In genomic region chr1:109502368-109502851, GRCh38 we compare ENCODE assay signal across 13 cellular contexts. TPM values are rescaled to one million over a fixed set of nuclear protein-coding genes. Genes with fewer than 3 reads are reported as not detected.
DNase-seq lines count a peak whose midpoint lies in the region; ATAC-seq and TF ChIP-seq lines count a peak whose summit lies in the region.
"Had no signal": no experiment of that assay in that cellular context is flagged by ENCODE, and none has a peak within 500 bp of the region (broad histone marks: within the 10 kb centered on the region; RNA-seq: fewer than 3 reads in every experiment).

No MANE protein-coding gene starts in this region.

- peak overlapping the region; percentile 70 for H3K4me3 Mint-ChIP-seq in activated CD4-positive, alpha-beta T cell treated with anti-CD3 and anti-CD28 coated beads, Interleukin-2, amount 10 ng/mL, durations not matched to agents 24 days and 14 days

- H3K27me3 ChIP-seq in body of pancreas = no peaks in the 10 kb centered on the region
- no peaks in the 10 kb centered on the region for H3K27me3 ChIP-seq in aorta (ENCODE audit: control insufficient read depth in 1 of 2, insufficient read depth in 2 of 2, low read length in 1 of 2)
- H3K27me3 ChIP-seq: brain microvascular endothelial cell had no signal

- peaks cover 4% of the 10 kb centered on the region for H3K27me3 Mint-ChIP-seq in activated CD4-positive, alpha-beta T cell treated with anti-CD3 and anti-CD28 coated beads, Interleukin-2, amount 10 ng/mL, durations not matched to agents 24 days and 14 days

- H3K27ac ChIP-seq in body of pancreas = no peak overlapping the region
- H3K27ac ChIP-seq in aorta (ENCODE audit: low read depth in 1 of 2, low read length in 2 of 2) = peak overlapping the region in 1 of 2 donors; percentile 73
- H3K27ac ChIP-seq: brain microvascular endothelial cell, epithelial cell of prostate had no signal

- ATAC-seq in body of pancreas (peak; percentile 45), GM19397 (IDR thresholded peaks at IDR 0.05; ENCODE audit: unreplicated experiment) (no peak), aorta (ENCODE audit: low FRiP score) (no peak), HG03571 (IDR thresholded peaks at IDR 0.05; ENCODE audit: unreplicated experiment) (no peak)
- peak; percentile 45 for ATAC-seq in stimulated activated naive CD8-positive, alpha-beta T cell treated with anti-CD3 and anti-CD28 coated beads, Interleukin-15, Interleukin-2, amounts not matched to agents 100 U/mL and 50 U/mL, for 24 hours

- TF ChIP-seq POLR2A in NB4 (IDR thresholded peaks at IDR 0.05; ENCODE audit: extremely low read depth, insufficient read length) = no peak
- TF ChIP-seq POLR2A in body of pancreas (IDR thresholded peaks at IDR 0.05) = no peak

- intact Hi-C loops in activated CD4-positive, alpha-beta T cell treated with anti-CD3 and anti-CD28 coated beads, Interleukin-2, amount 10 ng/mL, durations not matched to agents 24 days and 14 days (cut with micrococcal nuclease) = no loop called here
- intact Hi-C loops in body of pancreas (cut with DNase I) (no loop called here), aorta (cut with DNase I) (loop anchor here in 1 of 2 donors (5.0 kb wide), 1 partner anchor 110 kb away; no protein-coding TSS in a partner anchor)

- H3K4me3 ChIP-seq in NB4 (ENCODE audit: low read depth, low read length) (peak overlapping the region; percentile 2), body of pancreas (no peak overlapping the region), aorta (ENCODE audit: low read length in 2 of 2) (no peak overlapping the region)

- peaks cover 26% of the 10 kb centered on the region for H3K36me3 Mint-ChIP-seq in activated CD4-positive, alpha-beta T cell treated with anti-CD3 and anti-CD28 coated beads, Interleukin-2, amount 10 ng/mL, durations not matched to agents 24 days and 14 days (ENCODE audit: low read depth)

- peak overlapping the region; percentile 70 for H3K27ac Mint-ChIP-seq in activated CD4-positive, alpha-beta T cell treated with anti-CD3 and anti-CD28 coated beads, Interleukin-2, amount 10 ng/mL, durations not matched to agents 24 days and 14 days

- WGBS in body of pancreas, 2 donors = 54 to 56% methylated on average over 3 of the region's 3 CpGs
- 67 to 78% methylated on average over 3 of the region's 3 CpGs for WGBS in aorta, 2 donors

- TF ChIP-seq CTCF in NB4 (IDR thresholded peaks at IDR 0.05; ENCODE audit: low read depth, low read length) (no peak), body of pancreas (IDR thresholded peaks at IDR 0.05) (no peak)

- H3K4me1 ChIP-seq in body of pancreas (no peaks in the 10 kb centered on the region), aorta (ENCODE audit: control insufficient read depth in 1 of 2, insufficient read depth in 2 of 2, low read length in 2 of 2) (peaks cover 0 to 3% of the 10 kb centered on the region in 2 donors)

- H3K36me3 ChIP-seq in body of pancreas (replicated peaks in 1 of 2; ENCODE audit: insufficient read depth in 1 of 2, low read depth in 2 of 2) = no peaks in the 10 kb centered on the region
- H3K36me3 ChIP-seq in aorta (ENCODE audit: control insufficient read depth in 1 of 2, insufficient read depth in 2 of 2, low read length in 1 of 2) = no peaks in the 10 kb centered on the region
- H3K36me3 ChIP-seq: brain microvascular endothelial cell had no signal

- no peak for DNase-seq in NB4 (ENCODE audit: low read depth)
- peak; percentile 88 for DNase-seq in activated CD4-positive, alpha-beta T cell treated with anti-CD3 and anti-CD28 coated beads, Interleukin-2, amount 10 ng/mL, durations not matched to agents 24 days and 14 days
- peak in 2 of 4 donors; percentile 30 to 41 for DNase-seq in body of pancreas
- DNase-seq in stimulated activated naive CD8-positive, alpha-beta T cell treated with anti-CD3 and anti-CD28 coated beads, Interleukin-15, Interleukin-2, amounts not matched to agents 100 U/mL and 50 U/mL, for 24 hours = no peak
- no peak for DNase-seq in aorta
- DNase-seq: brain microvascular endothelial cell, DMS153, hypothalamus, NCI-H446 had no signal

- H3K9me3 ChIP-seq in body of pancreas (no peaks in the 10 kb centered on the region), aorta (ENCODE audit: control insufficient read depth, low read length) (no peaks in the 10 kb centered on the region)

- peaks cover 68% of the 10 kb centered on the region for H3K4me1 Mint-ChIP-seq in activated CD4-positive, alpha-beta T cell treated with anti-CD3 and anti-CD28 coated beads, Interleukin-2, amount 10 ng/mL, durations not matched to agents 24 days and 14 days

- no peaks in the 10 kb centered on the region for H3K9me3 Mint-ChIP-seq in activated CD4-positive, alpha-beta T cell treated with anti-CD3 and anti-CD28 coated beads, Interleukin-2, amount 10 ng/mL, durations not matched to agents 24 days and 14 days

RNA-seq across cellular contexts. Expression of gene AMIGO1, which starts 7.1 kb away (rescaled TPM):
- 1.1 TPM in 2 replicates for total RNA-seq in activated CD4-positive, alpha-beta T cell treated with anti-CD3 and anti-CD28 coated beads, Interleukin-2, amount 10 ng/mL, durations not matched to agents 24 days and 14 days
- 1 to 10 TPM; 2.6 to 8.6 TPM for total RNA-seq in body of pancreas
- total RNA-seq in aorta = 1 to 10 TPM; 3.8 to 7.7 TPM
- 1 to 10 TPM; 3.1 to 4.5 TPM for polyA plus RNA-seq in aorta

RNA-seq across cellular contexts. Expression of gene CYB561D1, which starts 8.5 kb away (rescaled TPM):
- total RNA-seq in activated CD4-positive, alpha-beta T cell treated with anti-CD3 and anti-CD28 coated beads, Interleukin-2, amount 10 ng/mL, durations not matched to agents 24 days and 14 days = 11.3 and 13.1 TPM in 2 replicates
- total RNA-seq in body of pancreas (1 to 10 TPM; 6.2 to 6.9 TPM), aorta (10 to 100 TPM; 10.6 TPM)
- 1 to 10 TPM; 5.4 to 5.7 TPM for polyA plus RNA-seq in aorta

RNA-seq across cellular contexts. Expression of gene ATXN7L2, which starts 18.7 kb away (rescaled TPM):
- total RNA-seq in activated CD4-positive, alpha-beta T cell treated with anti-CD3 and anti-CD28 coated beads, Interleukin-2, amount 10 ng/mL, durations not matched to agents 24 days and 14 days = 15.1 and 15.6 TPM in 2 replicates
- total RNA-seq in body of pancreas = 1 to 10 TPM; 2.6 to 5.9 TPM
- 1 to 10 TPM; 3.8 to 4.2 TPM for total RNA-seq in aorta
- polyA plus RNA-seq in aorta = 10 to 100 TPM in 1 of 2 donors, under 1 TPM in 1; 0.63 to 12.5 TPM

RNA-seq across cellular contexts. Expression of gene SYPL2, which starts 36.1 kb away (rescaled TPM):
- total RNA-seq in activated CD4-positive, alpha-beta T cell treated with anti-CD3 and anti-CD28 coated beads, Interleukin-2, amount 10 ng/mL, durations not matched to agents 24 days and 14 days = 0.07 TPM in 1 of 2 replicates, not detected in the other
- total RNA-seq in body of pancreas = 1 to 10 TPM; 1.8 to 2.3 TPM
- total RNA-seq in aorta = 1 to 10 TPM; 5.9 to 6.2 TPM
- polyA plus RNA-seq in aorta = 1 to 10 TPM; 1.4 to 2.8 TPM

RNA-seq across cellular contexts. Expression of gene GPR61, which starts 37.3 kb away (rescaled TPM):
- 0.14 TPM in 1 of 2 replicates, not detected in the other for total RNA-seq in activated CD4-positive, alpha-beta T cell treated with anti-CD3 and anti-CD28 coated beads, Interleukin-2, amount 10 ng/mL, durations not matched to agents 24 days and 14 days
- total RNA-seq in body of pancreas (not detected), aorta (not detected)
- not detected for polyA plus RNA-seq in aorta
- total RNA-seq: mesenteric fat pad had no signal

Comparison
In these comparisons a context has a peak if more than half of its experiments do, and no peak if none do; other contexts are left out.
1. ATAC-seq: peak in body of pancreas (single experiment) and stimulated activated naive CD8-positive, alpha-beta T cell treated with anti-CD3 and anti-CD28 coated beads, Interleukin-15, Interleukin-2, amounts not matched to agents 100 U/mL and 50 U/mL, for 24 hours (single experiment); none in GM19397 (single experiment), aorta (single experiment) and HG03571 (single experiment).